Comparison of ENCODE assay signal across 11 cellular contexts in genomic region chr7:106915873-106916272, GRCh38. TPM values are rescaled to one million over a fixed set of nuclear protein-coding genes. Genes with fewer than 3 reads are reported as not detected.
DNase-seq lines count a peak whose midpoint lies in the region; ATAC-seq and TF ChIP-seq lines count a peak whose summit lies in the region.
"Had no signal": no experiment of that assay in that cellular context is flagged by ENCODE, and none has a peak within 500 bp of the region (broad histone marks: within the 10 kb centered on the region; RNA-seq: fewer than 3 reads in every experiment).

No MANE protein-coding gene starts in this region.

- peak; percentile 93 for ATAC-seq in GM18508 (IDR thresholded peaks at IDR 0.05; ENCODE audit: insufficient read depth, unreplicated experiment)
- peak; percentile 99 for ATAC-seq in GM19395 (IDR thresholded peaks at IDR 0.05; ENCODE audit: unreplicated experiment)
- ATAC-seq in HG02840 (IDR thresholded peaks at IDR 0.05; ENCODE audit: low FRiP score, unreplicated experiment), result peak; percentile 95
- ATAC-seq in HG03558 (IDR thresholded peaks at IDR 0.05; ENCODE audit: extremely low read depth, unreplicated experiment), result peak; percentile 95
- no peak for ATAC-seq in heart right ventricle
- no peak for ATAC-seq in left cardiac atrium
- ATAC-seq: left lung had no signal

- no peaks in the 10 kb centered on the region for H3K27me3 ChIP-seq in heart right ventricle
- H3K27me3 ChIP-seq: left lung had no signal

- no peak overlapping the region for H3K4me3 ChIP-seq in heart right ventricle
- H3K4me3 ChIP-seq: left lung had no signal

- H3K36me3 ChIP-seq in heart right ventricle, result no peaks in the 10 kb centered on the region
- H3K36me3 ChIP-seq: left lung had no signal

- 90% methylated on average over 4 of the region's 4 CpGs for WGBS in heart right ventricle, 2 donors

- peaks cover 0 to 14% (median 0%) of the 10 kb centered on the region in 11 donors for H3K9me3 ChIP-seq in heart right ventricle

- TF ChIP-seq CTCF in heart right ventricle (IDR thresholded peaks at IDR 0.05), result no peak

- H3K27ac ChIP-seq in heart right ventricle, result no peak overlapping the region
- H3K27ac ChIP-seq: left lung had no signal

- intact Hi-C loops in heart right ventricle (cut with DNase I) (no loop called here), left cardiac atrium (cut with DNase I) (no loop called here)

- peaks cover 0 to 8% (median 0%) of the 10 kb centered on the region in 9 donors for H3K4me1 ChIP-seq in heart right ventricle
- H3K4me1 ChIP-seq: left lung had no signal

- DNase-seq in heart right ventricle (no peak), left cardiac atrium (no peak), NCI-H2171 (lab: John Stamatoyannopoulos, UW) (no peak)
- no peak for DNase-seq in central memory CD4-positive, alpha-beta T cell
- DNase-seq: left lung, NCI-H69 had no signal

RNA-seq across cellular contexts. Expression of gene PIK3CG, which starts 50.8 kb away (rescaled TPM):
- total RNA-seq in heart right ventricle, result 1 to 10 TPM; 1.2 to 6.8 (median 2.0) TPM
- polyA plus RNA-seq in heart right ventricle, result under 1 TPM; 0.16 to 0.22 TPM
- 1 to 10 TPM; 2.4 to 3.0 TPM for total RNA-seq in left cardiac atrium
- total RNA-seq: osteocyte had no signal

Comparison
In these comparisons a context has a peak if more than half of its experiments do, and no peak if none do; other contexts are left out.
1. ATAC-seq: peak in GM18508 (single experiment), GM19395 (single experiment), HG02840 (single experiment) and HG03558 (single experiment); none in heart right ventricle (0 of 8) and left cardiac atrium (0 of 2).